21 cellular contexts compared by ENCODE assay signal in the genomic region with DNA sequence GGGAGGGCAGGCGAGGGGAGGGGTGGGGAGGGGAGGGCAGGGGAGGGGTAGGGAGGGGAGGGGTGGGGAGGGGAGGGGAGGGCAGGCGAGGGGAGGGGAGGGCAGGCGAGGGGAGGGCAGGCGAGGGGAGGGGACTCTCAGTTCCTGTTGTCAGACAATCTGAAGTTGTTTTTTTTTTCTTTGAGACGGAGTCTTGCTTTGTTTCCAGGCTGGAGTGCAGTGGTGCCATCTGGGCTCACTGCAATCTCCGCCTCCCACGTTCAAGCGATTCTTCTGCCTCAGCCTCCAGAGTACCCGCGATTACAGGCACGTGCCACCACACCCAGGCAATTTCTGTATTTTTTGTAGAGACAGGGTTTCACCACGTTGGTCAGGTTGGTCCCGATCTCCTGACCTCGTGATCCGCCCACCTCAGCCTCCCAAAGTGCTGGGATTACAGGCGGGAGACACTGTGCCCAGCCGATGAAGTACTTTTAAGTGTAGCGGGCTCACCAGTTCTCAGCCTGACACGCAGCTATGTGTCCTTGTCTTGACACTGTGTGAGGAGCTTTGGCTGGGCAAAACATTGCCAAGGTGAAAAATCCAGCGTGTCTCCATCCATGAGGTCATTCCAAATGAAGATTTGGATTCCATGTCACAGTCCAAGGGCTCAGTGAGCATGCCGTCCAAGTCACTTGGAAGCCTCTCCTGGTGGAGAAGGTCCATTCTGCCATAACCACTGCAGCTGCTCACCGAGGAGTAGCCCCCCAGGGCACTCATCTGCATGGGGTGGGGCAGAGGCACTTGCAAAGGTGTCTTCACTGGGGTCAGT. TPM values are rescaled to one million over a fixed set of nuclear protein-coding genes. Genes with fewer than 3 reads are reported as not detected.
A peak's percentile ranks its signal among the peaks of the same experiment; 100 is the strongest.
DNase-seq lines count a peak whose midpoint lies in the region; ATAC-seq and TF ChIP-seq lines count a peak whose summit lies in the region.
"Had no signal": no experiment of that assay in that cellular context is flagged by ENCODE, and none has a peak within 500 bp of the region (broad histone marks: within the 10 kb centered on the region; RNA-seq: fewer than 3 reads in every experiment).

No MANE protein-coding gene starts in this region.

- no peaks in the 10 kb centered on the region for H3K36me3 Mint-ChIP-seq in activated CD4-positive, alpha-beta T cell treated with anti-CD3 and anti-CD28 coated beads, Interleukin-2, amount 10 ng/mL, durations not matched to agents 24 days and 14 days (ENCODE audit: low read depth)

- no peak overlapping the region for H3K4me3 ChIP-seq in Panc1 (ENCODE audit: low read depth in 2 of 2, low read length in 2 of 2)
- H3K4me3 ChIP-seq: right lobe of liver, thyroid gland had no signal

- H3K4me1 ChIP-seq in Panc1 (ENCODE audit: control insufficient read depth, insufficient read depth, low read length), result no peaks in the 10 kb centered on the region
- H3K4me1 ChIP-seq: right lobe of liver had no signal

- no peaks in the 10 kb centered on the region for H3K27me3 ChIP-seq in Panc1 (ENCODE audit: control insufficient read depth, insufficient read depth, low read length)
- H3K27me3 ChIP-seq: right lobe of liver had no signal

- peak; percentile 49 for DNase-seq in activated CD4-positive, alpha-beta T cell treated with anti-CD3 and anti-CD28 coated beads, Interleukin-2, amount 10 ng/mL, durations not matched to agents 24 days and 14 days
- DNase-seq in activated CD4-positive, alpha-beta T cell treated with anti-CD3 and anti-CD28 coated beads, Interleukin-2, amount 50 U/mL, for 4 hours, result no peak
- DNase-seq in ELR (ENCODE audit: low read depth) (peak; percentile 38), Panc1 (ENCODE audit: low read depth, low spot score) (no peak), mesenteric fat pad (ENCODE audit: low spot score) (peak; percentile 49), NCI-H510A (lab: John Stamatoyannopoulos, UW) (no peak), left lobe of liver (ENCODE audit: low spot score) (no peak)
- DNase-seq: ACHN, COR-L47, GOT3, Kasumi-1, NCI-H1694 treated with DMSO at 0.1 percent for 48 hours, NCI-H524, PC-3, right lobe of liver had no signal

- H3K27me3 Mint-ChIP-seq in activated CD4-positive, alpha-beta T cell treated with anti-CD3 and anti-CD28 coated beads, Interleukin-2, amount 10 ng/mL, durations not matched to agents 24 days and 14 days, result peaks cover 22% of the 10 kb centered on the region

- ATAC-seq in Panc1 (no peak), HG02970 (IDR thresholded peaks at IDR 0.05; ENCODE audit: low FRiP score, unreplicated experiment) (no peak), left lobe of liver (no peak)

- POLR2A ChIA-PET in Panc1 (lab: Charles Lee), result no interaction called here

- H3K4me1 Mint-ChIP-seq in activated CD4-positive, alpha-beta T cell treated with anti-CD3 and anti-CD28 coated beads, Interleukin-2, amount 10 ng/mL, durations not matched to agents 24 days and 14 days, result peaks cover 1% of the 10 kb centered on the region

- no peaks in the 10 kb centered on the region for H3K9me3 Mint-ChIP-seq in activated CD4-positive, alpha-beta T cell treated with anti-CD3 and anti-CD28 coated beads, Interleukin-2, amount 10 ng/mL, durations not matched to agents 24 days and 14 days

- no peak overlapping the region for H3K27ac Mint-ChIP-seq in activated CD4-positive, alpha-beta T cell treated with anti-CD3 and anti-CD28 coated beads, Interleukin-2, amount 10 ng/mL, durations not matched to agents 24 days and 14 days

- no peaks in the 10 kb centered on the region for H3K9me3 ChIP-seq in Panc1 (ENCODE audit: control insufficient read depth, insufficient read depth, low read depth, low read length)
- H3K9me3 ChIP-seq: neutrophil, right lobe of liver, thyroid gland had no signal

- CTCF ChIA-PET in Panc1 (lab: Charles Lee), result no interaction called here

- intact Hi-C loops in activated CD4-positive, alpha-beta T cell treated with anti-CD3 and anti-CD28 coated beads, Interleukin-2, amount 10 ng/mL, durations not matched to agents 24 days and 14 days (cut with micrococcal nuclease), result no loop called here
- intact Hi-C loops in Panc1 (cut with micrococcal nuclease; ENCODE audit: unreplicated experiment), result no loop called here

- in situ Hi-C loops in Panc1 (cut with HindIII; ENCODE audit: low pct_unique_long_range_greater_than_20kb, low sequenced_read_pairs), result no loop called here

- no peak for TF ChIP-seq CTCF in Panc1 (IDR thresholded peaks at IDR 0.05)

- H3K27ac ChIP-seq in Panc1 (ENCODE audit: low read length), result peak overlapping the region; percentile 77
- H3K27ac ChIP-seq: neutrophil, right lobe of liver, thyroid gland had no signal

- no peaks in the 10 kb centered on the region for H3K36me3 ChIP-seq in Panc1 (ENCODE audit: control insufficient read depth, insufficient read depth, low read length)
- H3K36me3 ChIP-seq: neutrophil, right lobe of liver, thyroid gland had no signal

- BruUV-seq in Panc1 (replicated peaks; lab: Mats Ljungman, UMichigan), result no TSS peak

- H3K4me3 Mint-ChIP-seq in activated CD4-positive, alpha-beta T cell treated with anti-CD3 and anti-CD28 coated beads, Interleukin-2, amount 10 ng/mL, durations not matched to agents 24 days and 14 days, result no peak overlapping the region

RNA-seq across cellular contexts. Expression of a gene that starts 32.1 kb away (rescaled TPM):
- not detected in 2 replicates for total RNA-seq in activated CD4-positive, alpha-beta T cell treated with anti-CD3 and anti-CD28 coated beads, Interleukin-2, amount 10 ng/mL, durations not matched to agents 24 days and 14 days
- total RNA-seq in Panc1 (2021; ENCODE audit: unreplicated experiment) (not detected), mesenteric fat pad (not detected), left lobe of liver (not detected)
- polyA plus RNA-seq in Panc1 (2012; ENCODE audit: insufficient read length), result not detected
- total RNA-seq: chondrocyte, frontal cortex, lung microvascular endothelial cell, PC-3, right lobe of liver, thyroid gland had no signal

RNA-seq across cellular contexts. Expression of a gene that starts 48.5 kb away (rescaled TPM):
- not detected in 2 replicates for total RNA-seq in activated CD4-positive, alpha-beta T cell treated with anti-CD3 and anti-CD28 coated beads, Interleukin-2, amount 10 ng/mL, durations not matched to agents 24 days and 14 days
- not detected for total RNA-seq in Panc1 (2021; ENCODE audit: unreplicated experiment)
- not detected for polyA plus RNA-seq in Panc1 (2012; ENCODE audit: insufficient read length)
- total RNA-seq in mesenteric fat pad, result not detected
- total RNA-seq in left lobe of liver, result not detected
- total RNA-seq: chondrocyte, frontal cortex, lung microvascular endothelial cell, PC-3, right lobe of liver, thyroid gland had no signal

RNA-seq across cellular contexts. Expression of a gene that starts 58.8 kb away (rescaled TPM):
- 0.23 TPM in 1 of 2 replicates, not detected in the other for total RNA-seq in activated CD4-positive, alpha-beta T cell treated with anti-CD3 and anti-CD28 coated beads, Interleukin-2, amount 10 ng/mL, durations not matched to agents 24 days and 14 days
- total RNA-seq in Panc1 (2021; ENCODE audit: unreplicated experiment), result 37.5 TPM
- polyA plus RNA-seq in Panc1 (2012; ENCODE audit: insufficient read length), result 23.5 TPM
- 407 TPM for total RNA-seq in mesenteric fat pad
- 8.8 TPM for total RNA-seq in left lobe of liver
- total RNA-seq: chondrocyte had no signal

Comparison
In these comparisons a context has a peak if more than half of its experiments do, and no peak if none do; other contexts are left out.
1. DNase-seq: peak in activated CD4-positive, alpha-beta T cell treated with anti-CD3 and anti-CD28 coated beads, Interleukin-2, amount 10 ng/mL, durations not matched to agents 24 days and 14 days (single experiment), ELR (single experiment) and mesenteric fat pad (single experiment); none in activated CD4-positive, alpha-beta T cell treated with anti-CD3 and anti-CD28 coated beads, Interleukin-2, amount 50 U/mL, for 4 hours (0 of 2), Panc1 (single experiment), NCI-H510A (single experiment) and left lobe of liver (single experiment).
2. RNA of a gene that starts 58.8 kb away (total RNA-seq): 407 TPM in mesenteric fat pad (single experiment); 37.5 TPM in Panc1 (single experiment), 8.8 TPM in left lobe of liver (single experiment) and 0.23 TPM in activated CD4-positive, alpha-beta T cell treated with anti-CD3 and anti-CD28 coated beads, Interleukin-2, amount 10 ng/mL, durations not matched to agents 24 days and 14 days; every median in the first group is over 10 times any median in the second.